ENCODE assay signal across 8 cellular contexts in the genomic region with DNA sequence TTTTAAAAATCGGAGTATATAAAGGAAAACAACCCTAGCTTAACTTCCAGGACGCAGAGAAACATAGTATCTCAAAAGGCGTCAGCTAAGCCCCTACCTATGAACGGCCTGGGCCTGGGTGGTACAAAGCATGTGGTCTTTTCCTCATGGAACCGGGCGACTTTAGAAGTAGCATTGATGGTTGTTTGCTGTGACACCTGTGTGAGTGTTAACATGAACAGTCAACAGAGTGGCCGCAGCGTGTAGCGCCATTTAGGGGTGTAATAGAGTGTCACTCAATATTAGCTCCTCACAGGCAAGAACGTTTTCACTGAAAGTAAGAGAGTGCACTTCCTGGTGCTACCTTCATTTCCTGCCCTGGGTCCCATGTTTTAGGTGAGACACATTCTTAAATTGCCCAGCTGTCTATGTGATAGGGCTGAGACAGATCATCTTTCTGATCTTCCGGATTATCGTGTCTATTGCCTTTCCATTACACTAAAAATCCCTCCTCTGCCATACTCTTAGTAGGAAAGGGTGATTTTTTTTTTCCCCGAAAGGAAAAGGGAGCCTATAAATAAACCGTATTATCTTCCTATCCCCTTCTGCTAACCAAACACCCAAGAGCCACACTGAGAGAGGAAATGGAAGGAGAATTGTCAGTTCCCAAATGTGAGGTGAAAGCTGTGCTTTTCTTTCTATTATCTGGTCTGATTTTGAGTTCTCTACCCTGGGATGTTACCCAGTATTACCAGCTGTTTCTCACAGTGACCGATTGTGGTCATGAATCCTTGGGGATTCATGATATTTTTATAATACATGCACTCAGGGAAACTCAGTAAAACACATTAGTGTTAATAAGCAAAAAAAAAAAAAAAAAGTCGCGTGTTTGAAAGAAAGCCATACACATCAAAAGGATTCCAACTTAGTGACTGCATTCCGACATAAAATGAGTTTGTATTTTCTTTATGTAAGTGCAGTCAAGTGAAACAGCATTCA. TPM values are rescaled to one million over a fixed set of nuclear protein-coding genes. Genes with fewer than 3 reads are reported as not detected.
A peak's percentile ranks its signal among the peaks of the same experiment; 100 is the strongest.
DNase-seq lines count a peak whose midpoint lies in the region; ATAC-seq and TF ChIP-seq lines count a peak whose summit lies in the region.

No MANE protein-coding gene starts in this region.

- TF ChIP-seq CTCF in HL-60 (IDR thresholded peaks at IDR 0.05; ENCODE audit: insufficient read depth, low read length) = no peak
- no peak for TF ChIP-seq CTCF in Panc1 (IDR thresholded peaks at IDR 0.05)
- TF ChIP-seq CTCF in sigmoid colon (IDR thresholded peaks at IDR 0.05) = no peak

- peak; percentile 31 for DNase-seq in AG20443 (ENCODE audit: low spot score)
- DNase-seq in HL-60 (ENCODE audit: low read depth in 1 of 2, low spot score in 1 of 2) = peak in 1 of 2 experiments; percentile 41
- no peak for DNase-seq in Panc1 (ENCODE audit: low read depth, low spot score)
- DNase-seq in activated T-helper 9 cell treated with anti-CD3 and anti-CD28 coated beads, Interleukin-2, amount 50 U/mL, for 16 hours (ENCODE audit: low read depth) = peak; percentile 28
- peak; percentile 70 for DNase-seq in glomerular visceral epithelial cell (ENCODE audit: extremely low spot score)
- no peak for DNase-seq in sigmoid colon
- no peak for DNase-seq in middle frontal gyrus (ENCODE audit: extremely low spot score, low spot score)

- CTCF ChIA-PET in Panc1 (lab: Charles Lee) = interaction anchor here (0.6 to 0.7 kb wide), 2 partner anchors 10 to 66 kb away, joined by 4 to 5 read pairs; no protein-coding TSS in a partner anchor

- WGBS in sigmoid colon, 2 donors = 6 to 16% methylated on average over 18 of the region's 18 CpGs

- intact Hi-C loops in Panc1 (cut with micrococcal nuclease; ENCODE audit: unreplicated experiment) (no loop called here), sigmoid colon (cut with DNase I) (no loop called here)

- no peaks in the 10 kb centered on the region for H3K9me3 ChIP-seq in Panc1 (ENCODE audit: control insufficient read depth, insufficient read depth, low read depth, low read length)
- H3K9me3 ChIP-seq in sigmoid colon = no peaks in the 10 kb centered on the region

- H3K27me3 ChIP-seq in HL-60 (ENCODE audit: insufficient read depth, poor library complexity, severe bottlenecking) (no peaks in the 10 kb centered on the region), Panc1 (ENCODE audit: control insufficient read depth, insufficient read depth, low read length) (no peaks in the 10 kb centered on the region), sigmoid colon (no peaks in the 10 kb centered on the region)

- H3K4me3 ChIP-seq in HL-60 (replicated peaks; ENCODE audit: insufficient read depth, low read length) (peak overlapping the region; percentile 94), Panc1 (ENCODE audit: low read depth in 2 of 2, low read length in 2 of 2) (peak overlapping the region; percentile 88 to 90), sigmoid colon (peak overlapping the region; percentile 77 to 94 (median 84))

- TF ChIP-seq EP300 in sigmoid colon (IDR thresholded peaks at IDR 0.05) = no peak

- BruUV-seq in Panc1 (replicated peaks; lab: Mats Ljungman, UMichigan) = no TSS peak

- H3K4me1 ChIP-seq in Panc1 (ENCODE audit: control insufficient read depth, insufficient read depth, low read length) = peaks cover 12% of the 10 kb centered on the region
- peaks cover 0 to 45% (median 32%) of the 10 kb centered on the region in 4 donors for H3K4me1 ChIP-seq in sigmoid colon

- in situ Hi-C loops in Panc1 (cut with HindIII; ENCODE audit: low pct_unique_long_range_greater_than_20kb, low sequenced_read_pairs) = no loop called here

- H3K27ac ChIP-seq in HL-60 (replicated peaks) (peak overlapping the region; percentile 80), Panc1 (ENCODE audit: low read length) (peak overlapping the region; percentile 88), sigmoid colon (peak overlapping the region; percentile 93 to 97 (median 96))

- no peak for TF ChIP-seq POLR2A in sigmoid colon (IDR thresholded peaks at IDR 0.05)

- H3K36me3 ChIP-seq in Panc1 (ENCODE audit: control insufficient read depth, insufficient read depth, low read length) (peaks cover 11% of the 10 kb centered on the region), sigmoid colon (no peaks in the 10 kb centered on the region)

- peak; percentile 34 for ATAC-seq in GM18867 (IDR thresholded peaks at IDR 0.05; ENCODE audit: unreplicated experiment)
- ATAC-seq in Panc1 = no peak

- POLR2A ChIA-PET in Panc1 (lab: Charles Lee) = interaction anchor here (0.7 kb wide), 1 partner anchor 504 kb away, joined by 3 read pairs; a partner anchor contains a TSS

RNA-seq across cellular contexts. Expression of a gene that starts 1.4 kb away (rescaled TPM):
- total RNA-seq in Panc1 (2021; ENCODE audit: unreplicated experiment) (62.5 TPM), sigmoid colon (10 to 100 TPM; 32.4 to 51.4 (median 41.8) TPM)
- 57.4 TPM for polyA plus RNA-seq in Panc1 (2012; ENCODE audit: insufficient read length)
- 10 to 100 TPM; 41.4 to 53.8 (median 52.0) TPM for polyA plus RNA-seq in sigmoid colon

Comparison
In these comparisons a context has a peak if more than half of its experiments do, and no peak if none do; other contexts are left out.
1. DNase-seq: peak in AG20443 (single experiment), activated T-helper 9 cell treated with anti-CD3 and anti-CD28 coated beads, Interleukin-2, amount 50 U/mL, for 16 hours (single experiment) and glomerular visceral epithelial cell (single experiment); none in Panc1 (single experiment), sigmoid colon (single experiment) and middle frontal gyrus (single experiment).
2. Peak in every context shown above with its lines, with median percentiles within 50 percentile points of each other: H3K27ac ChIP-seq and H3K4me3 ChIP-seq.